ENCODE assay signal across 26 cellular contexts in genomic region chr12:33187409-33187808, GRCh38.
"Had no signal": no experiment of that assay in that cellular context is flagged by ENCODE, and none has a peak within 500 bp of the region (broad histone marks: within the 10 kb centered on the region; RNA-seq: fewer than 3 reads in every experiment).

No MANE protein-coding gene starts in this region.

- H3K27ac ChIP-seq: left ventricle myocardium inferior, neural progenitor cell, neutrophil, ovary, right atrium auricular region, skin epidermis, stomach, testis, thyroid gland, transverse colon, upper lobe of left lung, vagina had no signal

- H3K27me3 Mint-ChIP-seq: naive B cell; progenitor cell of endocrine pancreas; stimulated activated naive B cell treated with anti-CD40 and anti-IgM and Interleukin-4, amounts not matched to agents 10 μg/mL and 1 μg/mL and 100 μg/mL, for 72 hours had no signal

- H3K4me2 ChIP-seq: neural progenitor cell had no signal

- H3K4me3 Mint-ChIP-seq: mesothelial cell of epicardium; naive B cell; natural killer cell; nephron progenitor cell; neural progenitor cell; stimulated activated naive B cell treated with anti-CD40 and anti-IgM and Interleukin-4, amounts not matched to agents 10 μg/mL and 1 μg/mL and 100 μg/mL, for 72 hours had no signal

- H3K4me1 ChIP-seq: left ventricle myocardium inferior, neural progenitor cell, right atrium auricular region, stomach, testis, thyroid gland, transverse colon, upper lobe of left lung, vagina had no signal

- DNase-seq: islet precursor cell; left ventricle myocardium inferior; mesendoderm; naive B cell; natural killer cell; nephron progenitor cell; ovary; stimulated activated CD4-positive, alpha-beta T cell treated with anti-CD3 and anti-CD28 coated beads, Interleukin-12 subunit alpha, Interleukin-12 subunit beta, amount 100 ng/mL, for 4 hours; stimulated activated CD4-positive, alpha-beta T cell treated with anti-CD3 and anti-CD28 coated beads, Interleukin-15, amount 100 ng/mL, for 24 hours; stimulated activated CD4-positive, alpha-beta T cell treated with anti-CD3 and anti-CD28 coated beads, Interleukin-2, amount 100 ng/mL, for 24 hours; stimulated activated CD4-positive, alpha-beta T cell treated with anti-CD3 and anti-CD28 coated beads, Interleukin-4, amount 100 ng/mL, for 1 hour; stimulated activated naive B cell treated with anti-CD40 and anti-IgM and Interleukin-4, amounts not matched to agents 10 μg/mL and 1 μg/mL and 100 μg/mL, for 72 hours; stimulated activated naive CD8-positive, alpha-beta T cell treated with anti-CD3 and anti-CD28 coated beads, Interleukin-15, Interleukin-2, amounts not matched to agents 100 U/mL and 50 U/mL, for 24 hours; stomach; testis; thyroid gland; transverse colon; upper lobe of left lung had no signal

- H3K9me3 Mint-ChIP-seq: neural progenitor cell had no signal

- H3K36me3 ChIP-seq: left ventricle myocardium inferior, neutrophil, ovary, right atrium auricular region, stomach, thyroid gland, transverse colon, upper lobe of left lung, vagina had no signal

- H3K9me3 ChIP-seq: neutrophil, ovary, stomach, testis, thyroid gland, transverse colon, vagina had no signal

- H3K27ac Mint-ChIP-seq: mesothelial cell of epicardium; naive B cell; natural killer cell; nephron progenitor cell; neural progenitor cell; progenitor cell of endocrine pancreas; stimulated activated naive B cell treated with anti-CD40 and anti-IgM and Interleukin-4, amounts not matched to agents 10 μg/mL and 1 μg/mL and 100 μg/mL, for 72 hours had no signal

- H3K4me3 ChIP-seq: left ventricle myocardium inferior, lung, neural progenitor cell, ovary, right atrium auricular region, skin epidermis, stomach, testis, thyroid gland, transverse colon, upper lobe of left lung, vagina had no signal

- H3K4me1 Mint-ChIP-seq: naive B cell; natural killer cell; nephron progenitor cell; neural progenitor cell; stimulated activated naive B cell treated with anti-CD40 and anti-IgM and Interleukin-4, amounts not matched to agents 10 μg/mL and 1 μg/mL and 100 μg/mL, for 72 hours had no signal

- H3K36me3 Mint-ChIP-seq: neural progenitor cell; stimulated activated naive B cell treated with anti-CD40 and anti-IgM and Interleukin-4, amounts not matched to agents 10 μg/mL and 1 μg/mL and 100 μg/mL, for 72 hours had no signal

- H3K27me3 ChIP-seq: neural progenitor cell, neutrophil, ovary, right atrium auricular region, stomach, testis, thyroid gland, transverse colon, upper lobe of left lung, vagina had no signal

- H2AFZ ChIP-seq: neural progenitor cell had no signal
